Comparison of ENCODE assay signal across 21 cellular contexts in genomic region chr2:48525269-48525943, GRCh38. TPM values are rescaled to one million over a fixed set of nuclear protein-coding genes. Genes with fewer than 3 reads are reported as not detected.
DNase-seq lines count a peak whose midpoint lies in the region; ATAC-seq, FAIRE-seq and TF ChIP-seq lines count a peak whose summit lies in the region.
"Had no signal": no experiment of that assay in that cellular context is flagged by ENCODE, and none has a peak within 500 bp of the region (broad histone marks: within the 10 kb centered on the region; RNA-seq: fewer than 3 reads in every experiment).

No MANE protein-coding gene starts in this region.

- H3K23ac ChIP-seq in H1 (ENCODE audit: insufficient read length), result no peak overlapping the region

- no peak overlapping the region for H2AK5ac ChIP-seq in H1 (ENCODE audit: low read depth, low read length)

- no peaks in the 10 kb centered on the region for H3K9me2 ChIP-seq in Karpas-422 (replicated peaks; ENCODE audit: insufficient read depth, low read length)
- H3K9me2 ChIP-seq: SK-N-SH had no signal

- no peak overlapping the region for H4K5ac ChIP-seq in H1 (ENCODE audit: insufficient read length, low read depth, low read length)

- peaks cover 5% of the 10 kb centered on the region; the same call in 1 of the 2 replicates for H3K36me3 ChIP-seq in Karpas-422 (ENCODE audit: insufficient read depth, low read length)
- 0 out of 8 replicates have a peak, but pooled peaks cover 0 to 3% (median 0%) of the 10 kb centered on the region in 4 experiments for H3K36me3 ChIP-seq in H1 (ENCODE audit: control insufficient read depth in 2 of 4, insufficient read depth in 4 of 4, low read length in 3 of 4)
- peaks cover 2 to 4% of the 10 kb centered on the region in 2 donors for H3K36me3 ChIP-seq in kidney (ENCODE audit: control insufficient read depth in 1 of 2, insufficient read depth in 2 of 2, low read length in 2 of 2)
- peaks cover 0 to 56% (median 18%) of the 10 kb centered on the region in 6 donors for H3K36me3 ChIP-seq in spleen

- no peak overlapping the region for H2BK120ac ChIP-seq in H1 (replicated peaks; ENCODE audit: low read depth, low read length)

- peaks cover 9% of the 10 kb centered on the region for H3K4me1 Mint-ChIP-seq in activated CD4-positive, alpha-beta T cell treated with anti-CD3 and anti-CD28 coated beads, Interleukin-2, amount 10 ng/mL, durations not matched to agents 7 days and 5 days
- H3K4me1 Mint-ChIP-seq in activated T-helper 2 cell treated with anti-CD3 and anti-CD28 coated beads, Interferon-gamma antibody, Interleukin-2, Interleukin-4, amounts not matched to agents 10 μg/mL and 5 μg/mL and 100 μg/mL, durations not matched to agents 14 hours and 24 hours and 36 hours (ENCODE audit: low read depth), result peaks cover 7% of the 10 kb centered on the region

- H3K9me3 ChIP-seq in Karpas-422 (ENCODE audit: low read length) (no peaks in the 10 kb centered on the region), H1 (ENCODE audit: insufficient read depth in 2 of 2, low read depth in 1 of 2, low read length in 1 of 2) (no peaks in the 10 kb centered on the region), kidney (ENCODE audit: control insufficient read depth in 1 of 2, low read length in 2 of 2) (no peaks in the 10 kb centered on the region), spleen (no peaks in the 10 kb centered on the region)
- H3K9me3 ChIP-seq: SK-N-SH had no signal

- no peak for TF ChIP-seq RAD21 in H1 (IDR thresholded peaks at IDR 0.05 in 1 of 2, conservative IDR thresholded peaks at IDR 0.05 in 1 of 2; ENCODE audit: low read depth in 2 of 2, low read length in 2 of 2)

- H3K18ac ChIP-seq in H1 (ENCODE audit: extremely low read depth, low read length), result no peak overlapping the region

- CTCF ChIA-PET in H1 (lab: Charles Lee; ENCODE audit: partially characterized antibody), result interaction anchor here (0.6 to 1.3 kb wide), 3 partner anchors 16 to 794 kb away, joined by 3 to 7 read pairs (median 5); no protein-coding TSS in a partner anchor
- CTCF ChIA-PET in activated CD4-positive, alpha-beta T cell treated with anti-CD3 and anti-CD28 coated beads, Interleukin-2, amount 10 ng/mL, durations not matched to agents 7 days and 5 days (lab: Charles Lee), result interaction anchor here (0.6 to 1.7 kb wide), 3 partner anchors 9 to 14 kb away, joined by 3 to 4 read pairs (median 3); no protein-coding TSS in a partner anchor

- intact Hi-C loops in kidney (cut with DNase I), result no loop called here
- intact Hi-C loops in spleen (cut with DNase I; ENCODE audit: low total_unique reads), result no loop called here
- intact Hi-C loops in activated T-helper 2 cell treated with anti-CD3 and anti-CD28 coated beads, Interferon-gamma antibody, Interleukin-2, Interleukin-4, amounts not matched to agents 10 μg/mL and 5 μg/mL and 100 μg/mL, durations not matched to agents 14 hours and 24 hours and 36 hours (cut with micrococcal nuclease), result loop anchor here (5.0 kb wide), 1 partner anchor 73 kb away; no protein-coding TSS in a partner anchor

- no peak overlapping the region for H4K8ac ChIP-seq in H1 (ENCODE audit: extremely low read depth, insufficient read depth, low read length)

- ATAC-seq in activated CD4-positive, CD25-positive, alpha-beta regulatory T cell treated with anti-CD3 and anti-CD28 coated beads, Interleukin-2, amount 50 U/mL, for 24 hours, result no peak
- ATAC-seq: activated CD4-positive, alpha-beta T cell treated with anti-CD3 and anti-CD28 coated beads for 36 hours; esophagus mucosa; naive thymus-derived CD4-positive, alpha-beta T cell; PC-3 had no signal

- no peaks in the 10 kb centered on the region for H3K9me3 Mint-ChIP-seq in activated CD4-positive, alpha-beta T cell treated with anti-CD3 and anti-CD28 coated beads, Interleukin-2, amount 10 ng/mL, durations not matched to agents 7 days and 5 days
- H3K9me3 Mint-ChIP-seq in activated T-helper 2 cell treated with anti-CD3 and anti-CD28 coated beads, Interferon-gamma antibody, Interleukin-2, Interleukin-4, amounts not matched to agents 10 μg/mL and 5 μg/mL and 100 μg/mL, durations not matched to agents 14 hours and 24 hours and 36 hours, result no peaks in the 10 kb centered on the region
- H3K9me3 Mint-ChIP-seq: activated naive CD4-positive, alpha-beta T cell treated with anti-CD3 and anti-CD28 coated beads, Interleukin-2, amount 50 U/mL, for 24 hours; brain; naive thymus-derived CD4-positive, alpha-beta T cell had no signal

- H2BK5ac ChIP-seq in H1 (ENCODE audit: low read depth, low read length), result no peak overlapping the region

- no peak overlapping the region for H2BK20ac ChIP-seq in H1 (ENCODE audit: low read length)

- H4K20me1 ChIP-seq in Karpas-422 (ENCODE audit: insufficient read depth, low read depth, low read length), result 0 out of 2 replicates have a peak, but pooled peaks cover 6% of the 10 kb centered on the region
- no peaks in the 10 kb centered on the region for H4K20me1 ChIP-seq in H1 (replicated peaks in 1 of 2; ENCODE audit: control insufficient read depth in 1 of 2, insufficient read depth in 2 of 2, low read length in 2 of 2)

- H4K91ac ChIP-seq in H1 (replicated peaks; ENCODE audit: insufficient read length, low read length), result no peak overlapping the region

- H3K56ac ChIP-seq in H1 (replicated peaks; ENCODE audit: insufficient read length, low read depth, low read length), result no peak overlapping the region

- H3K9ac ChIP-seq in Karpas-422 (ENCODE audit: low read length) (no peak overlapping the region), H1 (replicated peaks in 1 of 4; ENCODE audit: extremely low read depth in 1 of 4, low read depth in 3 of 4, low read length in 3 of 4) (no peak overlapping the region), kidney (ENCODE audit: low read length in 2 of 2) (no peak overlapping the region)
- H3K9ac ChIP-seq: SK-N-SH had no signal

- DNase-seq in Karpas-422, result peak; percentile 22
- no peak for DNase-seq in H1 (ENCODE audit: low read depth in 1 of 2, low spot score in 2 of 2)
- no peak for DNase-seq in kidney
- no peak for DNase-seq in spleen
- no peak for DNase-seq in activated CD4-positive, alpha-beta T cell treated with anti-CD3 and anti-CD28 coated beads, Interleukin-2, amount 10 ng/mL, durations not matched to agents 7 days and 5 days
- no peak for DNase-seq in NCI-H2029 treated with DMSO at 0.1 percent for 48 hours (lab: John Stamatoyannopoulos, UW)
- DNase-seq in activated T-helper 2 cell treated with anti-CD3 and anti-CD28 coated beads, Interferon-gamma antibody, Interleukin-2, Interleukin-4, amounts not matched to agents 10 μg/mL and 5 μg/mL and 100 μg/mL, durations not matched to agents 14 hours and 24 hours and 36 hours (ENCODE audit: low spot score), result no peak
- DNase-seq: activated CD4-positive, alpha-beta T cell treated with anti-CD3 and anti-CD28 coated beads for 36 hours; AML-193; H7; MM.1S; naive thymus-derived CD4-positive, alpha-beta T cell; NCI-H187; NCI-H524 treated with DMSO at 0.1 percent for 48 hours; PC-3; SK-N-SH; T1000 had no signal

- H3K27ac ChIP-seq in Karpas-422 (ENCODE audit: low read length), result no peak overlapping the region
- no peak overlapping the region for H3K27ac ChIP-seq in H1 (ENCODE audit: low read depth, low read length)
- H3K27ac ChIP-seq in kidney (ENCODE audit: low read depth in 2 of 2, low read length in 2 of 2), result peak overlapping the region; percentile 39 to 59
- peak overlapping the region in 7 of 8 donors; percentile 23 to 75 (median 64) for H3K27ac ChIP-seq in spleen

- no peak for TF ChIP-seq EP300 in H1 (IDR thresholded peaks at IDR 0.05; ENCODE audit: borderline replicate concordance in 1 of 2, low read depth in 2 of 2, low read length in 2 of 2)

- no peaks in the 10 kb centered on the region for H3K79me1 ChIP-seq in H1 (ENCODE audit: low read depth, low read length)

- peaks cover 4% of the 10 kb centered on the region for H3K27me3 Mint-ChIP-seq in activated CD4-positive, alpha-beta T cell treated with anti-CD3 and anti-CD28 coated beads, Interleukin-2, amount 10 ng/mL, durations not matched to agents 7 days and 5 days
- peaks cover 2% of the 10 kb centered on the region for H3K27me3 Mint-ChIP-seq in activated T-helper 2 cell treated with anti-CD3 and anti-CD28 coated beads, Interferon-gamma antibody, Interleukin-2, Interleukin-4, amounts not matched to agents 10 μg/mL and 5 μg/mL and 100 μg/mL, durations not matched to agents 14 hours and 24 hours and 36 hours (ENCODE audit: low read depth)
- H3K27me3 Mint-ChIP-seq: activated naive CD4-positive, alpha-beta T cell treated with anti-CD3 and anti-CD28 coated beads, Interleukin-2, amount 50 U/mL, for 24 hours had no signal

- no peak for TF ChIP-seq POLR2A in H1 (IDR thresholded peaks at IDR 0.05; ENCODE audit: control extremely low read depth in 1 of 2, low read depth in 2 of 2, low read length in 2 of 2)
- no peak for TF ChIP-seq POLR2A in spleen (IDR thresholded peaks at IDR 0.05)

- 0 out of 2 replicates have a peak overlapping the region, but pooled peaks have one; percentile 65 for H2BK15ac ChIP-seq in H1 (ENCODE audit: low read length)

- no peak overlapping the region for H3K4me3 ChIP-seq in Karpas-422 (ENCODE audit: low read length)
- H3K4me3 ChIP-seq in H1 (ENCODE audit: extremely low read depth in 1 of 4, insufficient read depth in 2 of 4, low read depth in 3 of 4, low read length in 4 of 4), result no peak overlapping the region
- no peak overlapping the region for H3K4me3 ChIP-seq in kidney (ENCODE audit: low read length in 2 of 2)
- H3K4me3 ChIP-seq in spleen, result no peak overlapping the region

- TF ChIP-seq CTCF in H1 (IDR thresholded peaks at IDR 0.05; ENCODE audit: control extremely low read depth in 1 of 3, insufficient read depth in 1 of 3, low read depth in 1 of 3, low read length in 3 of 3) (no peak), kidney (IDR thresholded peaks at IDR 0.05; ENCODE audit: borderline replicate concordance, extremely low read depth, insufficient read depth) (no peak), spleen (IDR thresholded peaks at IDR 0.05 in 8 of 11, conservative IDR thresholded peaks at IDR 0.05 in 3 of 11) (no peak)

- H3K4me1 ChIP-seq in Karpas-422 (ENCODE audit: low read length) (peaks cover 6% of the 10 kb centered on the region), H1 (replicated peaks in 1 of 4; ENCODE audit: control insufficient read depth in 3 of 4, insufficient read depth in 4 of 4, low read length in 3 of 4) (peaks cover 0 to 11% (median 5%) of the 10 kb centered on the region in 4 experiments; a peak in 5 of 7 replicates), kidney (ENCODE audit: control insufficient read depth in 1 of 2, insufficient read depth in 1 of 2, low read depth in 1 of 2, low read length in 2 of 2) (peaks cover 0 to 12% of the 10 kb centered on the region in 2 donors), spleen (peaks cover 0 to 29% (median 19%) of the 10 kb centered on the region in 6 donors)

- POLR2A ChIA-PET in H1 (lab: Charles Lee; ENCODE audit: partially characterized antibody), result interaction anchor here (1.3 kb wide), 1 partner anchor 17 kb away, joined by 4 read pairs; no protein-coding TSS in a partner anchor
- POLR2A ChIA-PET in activated CD4-positive, alpha-beta T cell treated with anti-CD3 and anti-CD28 coated beads, Interleukin-2, amount 10 ng/mL, durations not matched to agents 7 days and 5 days (lab: Charles Lee), result interaction anchor here (0.6 kb wide), 1 partner anchor 12 kb away, joined by 6 read pairs; no protein-coding TSS in a partner anchor

- no peak overlapping the region for H3K4me3 Mint-ChIP-seq in activated CD4-positive, alpha-beta T cell treated with anti-CD3 and anti-CD28 coated beads, Interleukin-2, amount 10 ng/mL, durations not matched to agents 7 days and 5 days
- H3K4me3 Mint-ChIP-seq in activated T-helper 2 cell treated with anti-CD3 and anti-CD28 coated beads, Interferon-gamma antibody, Interleukin-2, Interleukin-4, amounts not matched to agents 10 μg/mL and 5 μg/mL and 100 μg/mL, durations not matched to agents 14 hours and 24 hours and 36 hours (ENCODE audit: low read depth), result no peak overlapping the region
- H3K4me3 Mint-ChIP-seq: activated CD4-positive, alpha-beta T cell treated with anti-CD3 and anti-CD28 coated beads for 36 hours; activated naive CD4-positive, alpha-beta T cell treated with anti-CD3 and anti-CD28 coated beads, Interleukin-2, amount 50 U/mL, for 24 hours; brain; naive thymus-derived CD4-positive, alpha-beta T cell had no signal

- H3K36me3 Mint-ChIP-seq in activated CD4-positive, alpha-beta T cell treated with anti-CD3 and anti-CD28 coated beads, Interleukin-2, amount 10 ng/mL, durations not matched to agents 7 days and 5 days (ENCODE audit: low read depth), result peaks cover 24% of the 10 kb centered on the region
- H3K36me3 Mint-ChIP-seq in activated T-helper 2 cell treated with anti-CD3 and anti-CD28 coated beads, Interferon-gamma antibody, Interleukin-2, Interleukin-4, amounts not matched to agents 10 μg/mL and 5 μg/mL and 100 μg/mL, durations not matched to agents 14 hours and 24 hours and 36 hours (ENCODE audit: low read depth), result peaks cover 28% of the 10 kb centered on the region

- H2BK12ac ChIP-seq in H1 (ENCODE audit: low read depth, low read length), result no peak overlapping the region

- H3K4ac ChIP-seq in H1 (replicated peaks; ENCODE audit: insufficient read length, low read depth, low read length), result no peak overlapping the region

- H3K23me2 ChIP-seq in H1 (ENCODE audit: low read depth, low read length), result no peaks in the 10 kb centered on the region; the same call in 1 of the 2 replicates

- 92% methylated on average over 11 of the region's 11 CpGs; no CpG with 5 or more reads in 1 of the 2 experiments for WGBS in H1 (ENCODE audit: extremely low coverage in 1 of 2, insufficient coverage in 1 of 2, insufficient read length in 1 of 2, insufficient replicate concordance in 2 of 2, low coverage in 1 of 2, low lambda C conversion rate in 2 of 2, missing lambda C conversion rate in 1 of 2), 2 experiments
- WGBS in spleen, 5 donors, result 78 to 88% (median 81%) methylated on average over 10 to 11 of the region's 11 CpGs

- H3K27me3 ChIP-seq in Karpas-422 (ENCODE audit: low read length) (no peaks in the 10 kb centered on the region), H1 (replicated peaks in 1 of 4; ENCODE audit: control insufficient read depth in 3 of 4, extremely low read depth in 1 of 4, insufficient read depth in 3 of 4, low read length in 3 of 4) (no peaks in the 10 kb centered on the region; a peak in 1 of 7 replicates), spleen (replicated peaks in 1 of 7) (peaks cover 0 to 17% (median 0%) of the 10 kb centered on the region in 7 donors)

- no peak overlapping the region for H3K4me2 ChIP-seq in Karpas-422 (ENCODE audit: low read depth, low read length, poor library complexity, severe bottlenecking)
- no peak overlapping the region for H3K4me2 ChIP-seq in H1 (ENCODE audit: insufficient read depth in 1 of 2, low read depth in 2 of 2, low read length in 2 of 2)
- H3K4me2 ChIP-seq: SK-N-SH had no signal

- no peak for FAIRE-seq in H1 (lab: Jason Lieb, UNC)
- FAIRE-seq in kidney (lab: Jason Lieb, UNC), result no peak

- no peak overlapping the region for H2AFZ ChIP-seq in Karpas-422 (ENCODE audit: low read length)
- no peak overlapping the region for H2AFZ ChIP-seq in H1 (ENCODE audit: low read length)

- no peak overlapping the region for H3K14ac ChIP-seq in H1 (ENCODE audit: insufficient read length)

- no peak overlapping the region for H3K27ac Mint-ChIP-seq in activated CD4-positive, alpha-beta T cell treated with anti-CD3 and anti-CD28 coated beads, Interleukin-2, amount 10 ng/mL, durations not matched to agents 7 days and 5 days
- no peak overlapping the region for H3K27ac Mint-ChIP-seq in activated T-helper 2 cell treated with anti-CD3 and anti-CD28 coated beads, Interferon-gamma antibody, Interleukin-2, Interleukin-4, amounts not matched to agents 10 μg/mL and 5 μg/mL and 100 μg/mL, durations not matched to agents 14 hours and 24 hours and 36 hours
- H3K27ac Mint-ChIP-seq: activated CD4-positive, alpha-beta T cell treated with anti-CD3 and anti-CD28 coated beads for 36 hours; activated naive CD4-positive, alpha-beta T cell treated with anti-CD3 and anti-CD28 coated beads, Interleukin-2, amount 50 U/mL, for 24 hours; brain; naive thymus-derived CD4-positive, alpha-beta T cell had no signal

- H3K79me2 ChIP-seq in Karpas-422 (ENCODE audit: low read length), result no peaks in the 10 kb centered on the region
- H3K79me2 ChIP-seq in H1 (ENCODE audit: control insufficient read depth in 1 of 2, insufficient read depth in 2 of 2, low read length in 2 of 2), result no peaks in the 10 kb centered on the region

RNA-seq across cellular contexts. Expression of gene STON1, which starts 4.5 kb away (rescaled TPM):
- total RNA-seq in Karpas-422 (2014; rRNA removed; shearing (Covaris generic); ENCODE audit: low replicate concordance), result 0.63 and 2.8 TPM in 2 replicates
- 10.1 and 10.4 TPM in 2 replicates for total RNA-seq in H1 (2021; fragmentation: NEBNext Ultra II Directional; extraction: Animal tissue kit (Norgen Biotek cat#: 25700))
- polyA plus RNA-seq in H1 (2011; rRNA removed) (4.5 and 5.0 TPM in 2 replicates), kidney (ENCODE audit: insufficient read depth, low read depth, low replicate concordance) (5.8 TPM), spleen (1 to 10 TPM; 2.1 to 4.0 (median 3.4) TPM)
- 7.9 TPM for polyA plus RNA-seq in H1 (2011; cell fraction: cytosol; rRNA removed)
- 6.0 TPM for polyA plus RNA-seq in H1 (2011; cell fraction: nucleus; rRNA removed)
- polyA plus RNA-seq in H1 (2012, experiment 1 of 2), result 4.8 to 8.7 TPM (median 6.7 TPM) in 4 replicates
- 0.45 TPM for polyA plus RNA-seq in H1 (2012, experiment 2 of 2)
- polyA plus RNA-seq in H1 (2013, experiment 1 of 2), result 5.0 TPM
- 5.1 TPM for polyA plus RNA-seq in H1 (2013, experiment 2 of 2)
- 11.7 and 14.5 TPM in 2 replicates for polyA minus RNA-seq in H1 (2011; rRNA and poly(A)+ RNA removed)
- polyA minus RNA-seq in H1 (2011; cell fraction: cytosol; rRNA and poly(A)+ RNA removed), result 9.0 TPM
- 12.9 TPM for polyA minus RNA-seq in H1 (2011; cell fraction: nucleus; rRNA and poly(A)+ RNA removed)
- total RNA-seq in kidney (15.7 TPM), spleen (10 to 100 TPM; 15.8 to 31.0 (median 25.2) TPM)
- 1 to 10 TPM; 1.9 to 2.1 TPM for total RNA-seq in activated CD4-positive, alpha-beta T cell treated with anti-CD3 and anti-CD28 coated beads, Interleukin-2, amount 10 ng/mL, durations not matched to agents 7 days and 5 days
- total RNA-seq in activated T-helper 2 cell treated with anti-CD3 and anti-CD28 coated beads, Interferon-gamma antibody, Interleukin-2, Interleukin-4, amounts not matched to agents 10 μg/mL and 5 μg/mL and 100 μg/mL, durations not matched to agents 14 hours and 24 hours and 36 hours, result 1.9 and 2.1 TPM in 2 replicates

Comparison
In these comparisons a context has a peak if more than half of its experiments do, and no peak if none do; other contexts are left out.
1. H3K27ac ChIP-seq: peak in kidney (2 of 2) and spleen (7 of 8); none in Karpas-422 (single experiment) and H1 (single experiment).